Comparison of ENCODE assay signal across 1 cellular context in genomic region chr6:24721461-24722215, GRCh38.
TF ChIP-seq lines count a peak whose summit lies in the region.

No MANE protein-coding gene starts in this region.

TF ChIP-seq in liver, 16 proteins besides CTCF, POLR2A, EP300 and RAD21 (continued from another document):
- TF ChIP-seq YY1 (IDR thresholded peaks at IDR 0.05) (peak; percentile 27), REST (IDR thresholded peaks at IDR 0.05) (peak; percentile 93), JUND (IDR thresholded peaks at IDR 0.05) (peak in 1 of 2 donors; percentile 16)
